In the genomic region with DNA sequence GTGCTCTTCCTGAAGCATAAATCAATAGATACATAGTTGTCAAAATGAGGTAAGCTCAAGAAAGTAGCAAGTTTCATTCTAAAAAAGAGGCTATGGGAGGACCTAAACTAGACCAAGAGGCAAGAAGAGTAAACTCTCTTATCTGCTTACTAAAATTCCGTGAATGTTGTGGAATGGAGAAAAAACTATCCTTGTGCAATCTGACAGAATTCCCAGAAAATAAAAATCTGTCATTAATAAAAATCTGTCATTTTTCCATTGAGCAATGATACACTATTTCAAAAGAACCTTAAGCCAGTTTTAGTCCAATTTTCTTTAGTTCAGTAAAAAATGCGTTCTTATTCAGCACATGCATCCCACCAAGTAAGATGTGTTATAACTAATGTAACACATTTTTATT, we compare ENCODE assay signal across 14 cellular contexts. TPM values are rescaled to one million over a fixed set of nuclear protein-coding genes. Genes with fewer than 3 reads are reported as not detected.
DNase-seq lines count a peak whose midpoint lies in the region; ATAC-seq and TF ChIP-seq lines count a peak whose summit lies in the region.
"Had no signal": no experiment of that assay in that cellular context is flagged by ENCODE, and none has a peak within 500 bp of the region (broad histone marks: within the 10 kb centered on the region; RNA-seq: fewer than 3 reads in every experiment).

No MANE protein-coding gene starts in this region.

- no peaks in the 10 kb centered on the region for H3K4me1 ChIP-seq in heart right ventricle
- H3K4me1 ChIP-seq in body of pancreas: no peaks in the 10 kb centered on the region
- H3K4me1 ChIP-seq: BLaER1 treated with 17β-estradiol and CSF1 and Interleukin-3, amounts not matched to agents 10 nM and 100 nM; HAP-1 had no signal

- 72 to 80% methylated on average over 2 of the region's 2 CpGs for WGBS in heart right ventricle, 2 donors
- whole genome bisulfite sequencing in body of pancreas, 2 donors: 39 to 45% methylated on average over 2 of the region's 2 CpGs

- no peaks in the 10 kb centered on the region for H3K36me3 ChIP-seq in heart right ventricle
- no peaks in the 10 kb centered on the region for H3K36me3 ChIP-seq in body of pancreas (replicated peaks in 1 of 2; ENCODE audit: insufficient read depth in 1 of 2, low read depth in 2 of 2)
- H3K36me3 ChIP-seq: HAP-1 had no signal

- ATAC-seq in left cardiac atrium (peak; percentile 43 to 55), heart right ventricle (no peak), omental fat pad (ENCODE audit: low FRiP score) (peak; percentile 69), HG02970 (IDR thresholded peaks at IDR 0.05; ENCODE audit: low FRiP score, unreplicated experiment) (no peak), body of pancreas (no peak)
- ATAC-seq: HepG2 had no signal

- no peak for DNase-seq in left cardiac atrium
- no peak for DNase-seq in heart right ventricle
- peak; percentile 12 for DNase-seq in fibroblast of pulmonary artery (ENCODE audit: low read depth)
- DNase-seq in omental fat pad (ENCODE audit: low spot score): no peak
- DNase-seq in activated CD4-positive, alpha-beta T cell treated with anti-CD3 and anti-CD28 coated beads, Interleukin-2, amount 50 U/mL, for 1 hour: no peak
- no peak for DNase-seq in body of pancreas
- DNase-seq: CD4-positive, CD25-positive, alpha-beta regulatory T cell; DMS53; GF-D8 had no signal

- intact Hi-C loops in left cardiac atrium (cut with DNase I) (no loop called here), heart right ventricle (cut with DNase I) (no loop called here), body of pancreas (cut with DNase I) (no loop called here)

- no peak overlapping the region for H3K4me3 ChIP-seq in heart right ventricle
- no peak overlapping the region for H3K4me3 ChIP-seq in fibroblast of pulmonary artery (replicated peaks; ENCODE audit: low read depth, low read length)
- H3K4me3 ChIP-seq in body of pancreas: no peak overlapping the region
- H3K4me3 ChIP-seq: BLaER1 treated with 17β-estradiol and CSF1 and Interleukin-3, amounts not matched to agents 10 nM and 100 nM; HAP-1 had no signal

- TF ChIP-seq POLR2A in body of pancreas (IDR thresholded peaks at IDR 0.05): no peak

- H3K9me3 ChIP-seq in heart right ventricle (peaks cover 0 to 9% (median 0%) of the 10 kb centered on the region in 11 donors), body of pancreas (no peaks in the 10 kb centered on the region)

- H3K27ac ChIP-seq in heart right ventricle (no peak overlapping the region), body of pancreas (no peak overlapping the region)
- H3K27ac ChIP-seq: 22Rv1; BLaER1 treated with 17β-estradiol and CSF1 and Interleukin-3, amounts not matched to agents 10 nM and 100 nM had no signal

- TF ChIP-seq CTCF in heart right ventricle (IDR thresholded peaks at IDR 0.05) (no peak), fibroblast of pulmonary artery (IDR thresholded peaks at IDR 0.05; ENCODE audit: low read length, missing control alignments) (no peak), omental fat pad (IDR thresholded peaks at IDR 0.05) (no peak), body of pancreas (IDR thresholded peaks at IDR 0.05) (no peak)

- peaks cover 0 to 5% (median 0%) of the 10 kb centered on the region in 7 donors for H3K27me3 ChIP-seq in heart right ventricle
- H3K27me3 ChIP-seq in body of pancreas: no peaks in the 10 kb centered on the region
- H3K27me3 ChIP-seq: BLaER1 treated with 17β-estradiol and CSF1 and Interleukin-3, amounts not matched to agents 10 nM and 100 nM had no signal

RNA-seq across cellular contexts. Expression of a gene that starts 15.9 kb away (rescaled TPM):
- total RNA-seq in left cardiac atrium: 1 to 10 TPM; 5.0 to 6.2 TPM
- total RNA-seq in heart right ventricle: 1 to 10 TPM; 3.1 to 6.8 (median 4.7) TPM
- polyA plus RNA-seq in heart right ventricle: 1 to 10 TPM; 2.9 to 3.9 TPM
- total RNA-seq in omental fat pad: 1 to 10 TPM; 4.6 to 6.8 (median 6.1) TPM
- total RNA-seq in body of pancreas: 10 to 100 TPM in 1 of 2 donors, 1 to 10 TPM in 1; 7.5 to 12.5 TPM

Comparison
In these comparisons a context has a peak if more than half of its experiments do, and no peak if none do; other contexts are left out.
1. ATAC-seq: peak in left cardiac atrium (2 of 2) and omental fat pad (single experiment); none in heart right ventricle (0 of 8), HG02970 (single experiment) and body of pancreas (single experiment).